ENCODE assay signal across 12 cellular contexts in the genomic region with DNA sequence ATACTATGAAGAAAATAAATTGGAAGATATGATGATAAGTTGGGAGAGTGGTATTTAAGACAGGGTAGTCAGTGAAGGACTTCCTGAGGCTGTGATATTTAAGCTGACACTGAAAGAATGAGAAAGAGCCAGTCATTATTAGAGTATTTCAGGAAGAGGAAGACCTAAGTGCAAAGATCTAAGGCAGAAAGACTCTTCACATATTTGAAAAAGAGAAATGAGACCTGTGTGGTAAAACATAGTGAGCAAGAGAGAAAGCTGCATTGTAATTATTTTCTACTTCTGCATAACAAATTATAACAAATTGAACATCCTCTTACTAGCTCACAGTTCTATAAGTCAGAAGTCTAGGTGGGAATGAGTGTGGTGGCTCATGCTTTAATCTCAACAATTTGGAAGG. TPM values are rescaled to one million over a fixed set of nuclear protein-coding genes. Genes with fewer than 3 reads are reported as not detected.
DNase-seq lines count a peak whose midpoint lies in the region; ATAC-seq and TF ChIP-seq lines count a peak whose summit lies in the region.
"Had no signal": no experiment of that assay in that cellular context is flagged by ENCODE, and none has a peak within 500 bp of the region (broad histone marks: within the 10 kb centered on the region; RNA-seq: fewer than 3 reads in every experiment).

No MANE protein-coding gene starts in this region.

- H3K4me1 ChIP-seq in hepatocyte (ENCODE audit: insufficient read depth), result peaks cover 13% of the 10 kb centered on the region
- no peaks in the 10 kb centered on the region for H3K4me1 ChIP-seq in OCI-LY7 (ENCODE audit: insufficient read depth, low read length, poor library complexity, severe bottlenecking)

- POLR2A ChIA-PET in OCI-LY7 (lab: Charles Lee), result interaction anchor here (0.5 to 1.5 kb wide), 2 partner anchors 174 to 217 kb away, joined by 3 read pairs; no protein-coding TSS in a partner anchor

- no peaks in the 10 kb centered on the region for H3K9me3 ChIP-seq in hepatocyte (ENCODE audit: low read depth)
- no peaks in the 10 kb centered on the region for H3K9me3 ChIP-seq in OCI-LY7 (ENCODE audit: low read length)

- H3K79me2 ChIP-seq in hepatocyte, result no peaks in the 10 kb centered on the region
- H3K79me2 ChIP-seq in OCI-LY7 (ENCODE audit: insufficient read depth, low read depth, low read length), result no peaks in the 10 kb centered on the region

- H2AFZ ChIP-seq in hepatocyte (no peak overlapping the region), OCI-LY7 (ENCODE audit: low read length) (no peak overlapping the region)

- BruUV-seq in OCI-LY7 (replicated peaks; lab: Mats Ljungman, UMichigan), result no TSS peak

- H3K27me3 ChIP-seq in hepatocyte, result no peaks in the 10 kb centered on the region

- CTCF ChIA-PET in OCI-LY7 (lab: Charles Lee; ENCODE audit: unreplicated experiment), result no interaction called here

- no peaks in the 10 kb centered on the region for H3K9me2 ChIP-seq in hepatocyte (replicated peaks; ENCODE audit: insufficient read depth)
- H3K9me2 ChIP-seq in OCI-LY7 (ENCODE audit: insufficient read depth, low read length), result no peaks in the 10 kb centered on the region

- H4K20me1 ChIP-seq in hepatocyte (ENCODE audit: insufficient read depth, poor library complexity, severe bottlenecking) (no peaks in the 10 kb centered on the region), OCI-LY7 (ENCODE audit: insufficient read depth, low read length) (no peaks in the 10 kb centered on the region)

- DNase-seq in SIG-M5 treated with dmso at 0.1 percent for 504 hours (lab: John Stamatoyannopoulos, UW; ENCODE audit: unreplicated experiment) (peak; percentile 49), glomerular visceral epithelial cell (ENCODE audit: extremely low spot score) (no peak), hepatocyte (ENCODE audit: low spot score) (no peak), OCI-LY7 (ENCODE audit: low spot score) (no peak)
- DNase-seq: cerebellar nuclear complex; NCI-H2171; stimulated activated CD4-positive, alpha-beta T cell treated with anti-CD3 and anti-CD28 coated beads, Interleukin-12 subunit alpha, Interleukin-12 subunit beta, amount 100 ng/mL, for 4 hours had no signal

- H3K27ac ChIP-seq in hepatocyte (no peak overlapping the region), OCI-LY7 (ENCODE audit: low read depth, low read length, poor library complexity, severe bottlenecking) (no peak overlapping the region)

- H3K4me2 ChIP-seq in hepatocyte, result no peak overlapping the region
- no peak overlapping the region for H3K4me2 ChIP-seq in OCI-LY7 (ENCODE audit: low read length)

- intact Hi-C loops in OCI-LY7 (cut with micrococcal nuclease; ENCODE audit: unreplicated experiment), result no loop called here

- ATAC-seq in GM18498 (IDR thresholded peaks at IDR 0.05; ENCODE audit: unreplicated experiment) (peak; percentile 78), GM21360 (IDR thresholded peaks at IDR 0.05; ENCODE audit: unreplicated experiment) (peak; percentile 60), HG03025 (IDR thresholded peaks at IDR 0.05; ENCODE audit: low FRiP score, unreplicated experiment) (peak; percentile 71), HG02970 (IDR thresholded peaks at IDR 0.05; ENCODE audit: low FRiP score, unreplicated experiment) (no peak)
- ATAC-seq: HCT116 had no signal

- H3K36me3 ChIP-seq in hepatocyte (replicated peaks; ENCODE audit: insufficient read depth, low read depth) (no peaks in the 10 kb centered on the region), OCI-LY7 (ENCODE audit: insufficient read depth, low read length) (no peaks in the 10 kb centered on the region)

- no peak for TF ChIP-seq CTCF in hepatocyte (IDR thresholded peaks at IDR 0.05; ENCODE audit: poor library complexity)
- TF ChIP-seq CTCF in OCI-LY7 (conservative IDR thresholded peaks at IDR 0.05; ENCODE audit: low read length), result no peak

- H3K4me3 ChIP-seq in hepatocyte, result no peak overlapping the region
- no peak overlapping the region for H3K4me3 ChIP-seq in OCI-LY7 (ENCODE audit: low read depth, low read length, poor library complexity, severe bottlenecking)

RNA-seq across cellular contexts. Expression of gene DOCK7, which starts 34.6 kb away (rescaled TPM):
- 53.4 and 194 TPM in 2 replicates for total RNA-seq in hepatocyte
- polyA plus RNA-seq in hepatocyte, result 22.4 and 24.4 TPM in 2 replicates
- 20.3 and 30.7 TPM in 2 replicates for total RNA-seq in OCI-LY7 (2014; rRNA removed; shearing (Covaris generic))
- 19.5 and 28.2 TPM in 2 replicates for total RNA-seq in OCI-LY7 (2022)
